Comparison of ENCODE assay signal across 1 cellular context in genomic region chr9:35102769-35103659, GRCh38.
A peak's percentile ranks its signal among the peaks of the same experiment; 100 is the strongest.
TF ChIP-seq lines count a peak whose summit lies in the region.

A gene with protein sequence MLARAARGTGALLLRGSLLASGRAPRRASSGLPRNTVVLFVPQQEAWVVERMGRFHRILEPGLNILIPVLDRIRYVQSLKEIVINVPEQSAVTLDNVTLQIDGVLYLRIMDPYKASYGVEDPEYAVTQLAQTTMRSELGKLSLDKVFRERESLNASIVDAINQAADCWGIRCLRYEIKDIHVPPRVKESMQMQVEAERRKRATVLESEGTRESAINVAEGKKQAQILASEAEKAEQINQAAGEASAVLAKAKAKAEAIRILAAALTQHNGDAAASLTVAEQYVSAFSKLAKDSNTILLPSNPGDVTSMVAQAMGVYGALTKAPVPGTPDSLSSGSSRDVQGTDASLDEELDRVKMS (minus strand): TSS chr9:35103131. CDS start chr9:35103094, 37 bp downstream.

TF ChIP-seq in K562, 482 proteins besides CTCF, POLR2A, EP300 and RAD21 (continued from another document and continues in another):
- TF ChIP-seq RERE (CRISPR knock-in tag; IDR thresholded peaks at IDR 0.05; ENCODE audit: borderline replicate concordance) (no peak), TBP (optimal IDR thresholded peaks at IDR 0.05; ENCODE audit: low read depth, low read length) (peak; percentile 84), CHD4 (IDR thresholded peaks at IDR 0.05; ENCODE audit: insufficient read depth, insufficient replicate concordance, low read depth, low read length, poor library complexity, severe bottlenecking) (no peak), TFE3 (CRISPR knock-in tag; IDR thresholded peaks at IDR 0.05) (no peak), MECOM (CRISPR knock-in tag; IDR thresholded peaks at IDR 0.05) (no peak), KLF16 (IDR thresholded peaks at IDR 0.05) (no peak), MYNN (IDR thresholded peaks at IDR 0.05) (peak; percentile 71), MYNN (CRISPR knock-in tag; IDR thresholded peaks at IDR 0.05) (no peak), PRPF4 (IDR thresholded peaks at IDR 0.05; ENCODE audit: insufficient read depth, low read depth, low read length, poor library complexity, severe bottlenecking) (no peak), CBX8 (IDR thresholded peaks at IDR 0.05; ENCODE audit: borderline replicate concordance, extremely low read depth, low read depth, low read length, poor library complexity, severe bottlenecking) (no peak), ZNF212 (CRISPR knock-in tag; IDR thresholded peaks at IDR 0.05) (no peak), ZNF318 (IDR thresholded peaks at IDR 0.05; ENCODE audit: borderline replicate concordance in 1 of 2, low read depth in 1 of 2) (no peak), TRIM24 (IDR thresholded peaks at IDR 0.05) (peak in 1 of 2 experiments; percentile 98; a peak in 2 of 4 replicates), ADNP (tag; IDR thresholded peaks at IDR 0.05) (no peak), CEBPG (CRISPR knock-in tag; IDR thresholded peaks at IDR 0.05) (no peak), CEBPG (tag; conservative IDR thresholded peaks at IDR 0.05 in 1 of 2, IDR thresholded peaks at IDR 0.05 in 1 of 2) (no peak), GATAD2A (IDR thresholded peaks at IDR 0.05) (no peak), ZC3H11A (IDR thresholded peaks at IDR 0.05; ENCODE audit: low read depth, low read length) (peak; percentile 80; the same call in 1 of the 2 replicates), RFX7 (CRISPR knock-in tag; IDR thresholded peaks at IDR 0.05) (no peak), SP2 (IDR thresholded peaks at IDR 0.05; ENCODE audit: extremely low read depth, low read depth, low read length, poor library complexity, severe bottlenecking) (peak; percentile 69), CREB1 (IDR thresholded peaks at IDR 0.05) (no peak), CREB1 (CRISPR knock-in tag; IDR thresholded peaks at IDR 0.05) (peak; percentile 59; the same call in 1 of the 2 replicates), SRSF1 (IDR thresholded peaks at IDR 0.05; ENCODE audit: low read depth, low read length) (no peak), ZNF696 (CRISPR knock-in tag; conservative IDR thresholded peaks at IDR 0.05) (no peak), FOXM1 (IDR thresholded peaks at IDR 0.05; ENCODE audit: low read depth) (no peak), FOXM1 (CRISPR knock-in tag; IDR thresholded peaks at IDR 0.05; ENCODE audit: low read depth) (no peak), ZNF354B (CRISPR knock-in tag; IDR thresholded peaks at IDR 0.05) (no peak), THRA (IDR thresholded peaks at IDR 0.05) (no peak), KAT8 (IDR thresholded peaks at IDR 0.05; ENCODE audit: low read depth) (no peak), HLTF (IDR thresholded peaks at IDR 0.05) (no peak), CEBPB (tag; IDR thresholded peaks at IDR 0.05) (no peak)
- TF ChIP-seq, protein P1, sequence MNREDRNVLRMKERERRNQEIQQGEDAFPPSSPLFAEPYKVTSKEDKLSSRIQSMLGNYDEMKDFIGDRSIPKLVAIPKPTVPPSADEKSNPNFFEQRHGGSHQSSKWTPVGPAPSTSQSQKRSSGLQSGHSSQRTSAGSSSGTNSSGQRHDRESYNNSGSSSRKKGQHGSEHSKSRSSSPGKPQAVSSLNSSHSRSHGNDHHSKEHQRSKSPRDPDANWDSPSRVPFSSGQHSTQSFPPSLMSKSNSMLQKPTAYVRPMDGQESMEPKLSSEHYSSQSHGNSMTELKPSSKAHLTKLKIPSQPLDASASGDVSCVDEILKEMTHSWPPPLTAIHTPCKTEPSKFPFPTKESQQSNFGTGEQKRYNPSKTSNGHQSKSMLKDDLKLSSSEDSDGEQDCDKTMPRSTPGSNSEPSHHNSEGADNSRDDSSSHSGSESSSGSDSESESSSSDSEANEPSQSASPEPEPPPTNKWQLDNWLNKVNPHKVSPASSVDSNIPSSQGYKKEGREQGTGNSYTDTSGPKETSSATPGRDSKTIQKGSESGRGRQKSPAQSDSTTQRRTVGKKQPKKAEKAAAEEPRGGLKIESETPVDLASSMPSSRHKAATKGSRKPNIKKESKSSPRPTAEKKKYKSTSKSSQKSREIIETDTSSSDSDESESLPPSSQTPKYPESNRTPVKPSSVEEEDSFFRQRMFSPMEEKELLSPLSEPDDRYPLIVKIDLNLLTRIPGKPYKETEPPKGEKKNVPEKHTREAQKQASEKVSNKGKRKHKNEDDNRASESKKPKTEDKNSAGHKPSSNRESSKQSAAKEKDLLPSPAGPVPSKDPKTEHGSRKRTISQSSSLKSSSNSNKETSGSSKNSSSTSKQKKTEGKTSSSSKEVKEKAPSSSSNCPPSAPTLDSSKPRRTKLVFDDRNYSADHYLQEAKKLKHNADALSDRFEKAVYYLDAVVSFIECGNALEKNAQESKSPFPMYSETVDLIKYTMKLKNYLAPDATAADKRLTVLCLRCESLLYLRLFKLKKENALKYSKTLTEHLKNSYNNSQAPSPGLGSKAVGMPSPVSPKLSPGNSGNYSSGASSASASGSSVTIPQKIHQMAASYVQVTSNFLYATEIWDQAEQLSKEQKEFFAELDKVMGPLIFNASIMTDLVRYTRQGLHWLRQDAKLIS (CRISPR knock-in tag; IDR thresholded peaks at IDR 0.05), result no peak; the same call in 1 of the 2 replicates
- TF ChIP-seq, protein P2, sequence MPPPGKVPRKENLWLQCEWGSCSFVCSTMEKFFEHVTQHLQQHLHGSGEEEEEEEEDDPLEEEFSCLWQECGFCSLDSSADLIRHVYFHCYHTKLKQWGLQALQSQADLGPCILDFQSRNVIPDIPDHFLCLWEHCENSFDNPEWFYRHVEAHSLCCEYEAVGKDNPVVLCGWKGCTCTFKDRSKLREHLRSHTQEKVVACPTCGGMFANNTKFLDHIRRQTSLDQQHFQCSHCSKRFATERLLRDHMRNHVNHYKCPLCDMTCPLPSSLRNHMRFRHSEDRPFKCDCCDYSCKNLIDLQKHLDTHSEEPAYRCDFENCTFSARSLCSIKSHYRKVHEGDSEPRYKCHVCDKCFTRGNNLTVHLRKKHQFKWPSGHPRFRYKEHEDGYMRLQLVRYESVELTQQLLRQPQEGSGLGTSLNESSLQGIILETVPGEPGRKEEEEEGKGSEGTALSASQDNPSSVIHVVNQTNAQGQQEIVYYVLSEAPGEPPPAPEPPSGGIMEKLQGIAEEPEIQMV (tag; conservative IDR thresholded peaks at IDR 0.05; ENCODE audit: low read depth), result no peak
- TF ChIP-seq, protein P3, sequence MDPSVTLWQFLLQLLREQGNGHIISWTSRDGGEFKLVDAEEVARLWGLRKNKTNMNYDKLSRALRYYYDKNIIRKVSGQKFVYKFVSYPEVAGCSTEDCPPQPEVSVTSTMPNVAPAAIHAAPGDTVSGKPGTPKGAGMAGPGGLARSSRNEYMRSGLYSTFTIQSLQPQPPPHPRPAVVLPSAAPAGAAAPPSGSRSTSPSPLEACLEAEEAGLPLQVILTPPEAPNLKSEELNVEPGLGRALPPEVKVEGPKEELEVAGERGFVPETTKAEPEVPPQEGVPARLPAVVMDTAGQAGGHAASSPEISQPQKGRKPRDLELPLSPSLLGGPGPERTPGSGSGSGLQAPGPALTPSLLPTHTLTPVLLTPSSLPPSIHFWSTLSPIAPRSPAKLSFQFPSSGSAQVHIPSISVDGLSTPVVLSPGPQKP (CRISPR knock-in tag; IDR thresholded peaks at IDR 0.05), result no peak
